In the genomic region with DNA sequence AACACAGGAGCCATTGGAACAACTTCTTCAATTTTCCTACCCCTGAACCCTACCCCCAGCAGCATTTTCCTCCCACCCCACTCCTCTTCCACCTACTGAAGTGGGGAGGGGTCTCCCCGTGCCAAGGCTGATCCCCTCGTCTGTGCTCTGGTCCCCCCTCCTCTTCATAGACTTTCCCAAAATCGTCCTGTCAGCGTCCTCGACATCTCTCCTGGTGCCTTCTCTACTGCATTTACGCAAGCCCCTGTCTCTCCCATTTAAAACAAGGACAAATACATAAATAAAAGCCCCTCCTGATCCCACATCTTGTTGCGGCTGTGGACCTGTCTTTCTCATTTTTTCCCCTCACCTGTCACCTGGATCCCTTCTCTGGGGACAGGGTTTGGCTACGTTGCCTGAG, we compare ENCODE assay signal across 25 cellular contexts. TPM values are rescaled to one million over a fixed set of nuclear protein-coding genes. Genes with fewer than 3 reads are reported as not detected.
A peak's percentile ranks its signal among the peaks of the same experiment; 100 is the strongest.
DNase-seq lines count a peak whose midpoint lies in the region; ATAC-seq, FAIRE-seq and TF ChIP-seq lines count a peak whose summit lies in the region.
"Had no signal": no experiment of that assay in that cellular context is flagged by ENCODE, and none has a peak within 500 bp of the region (broad histone marks: within the 10 kb centered on the region; RNA-seq: fewer than 3 reads in every experiment).

No MANE protein-coding gene starts in this region.

- WGBS in K562 (ENCODE audit: insufficient coverage, low coverage, missing lambda C conversion rate): 64% methylated on average over 6 of the region's 8 CpGs

- H3K4me1 ChIP-seq in K562 (replicated peaks in 1 of 2; ENCODE audit: control insufficient read depth in 2 of 2, insufficient read depth in 2 of 2, low read length in 2 of 2): peaks cover 0 to 10% of the 10 kb centered on the region in 2 experiments; a peak in 1 of 5 replicates
- H3K4me1 ChIP-seq: BE2C had no signal

- no peaks in the 10 kb centered on the region for H3K79me2 ChIP-seq in K562 (ENCODE audit: control insufficient read depth, insufficient read depth, low read length)

- no peaks in the 10 kb centered on the region for H4K20me1 ChIP-seq in K562 (replicated peaks; ENCODE audit: control insufficient read depth, insufficient read depth, low read length)

- peak overlapping the region; percentile 29 to 62 for H3K27ac Mint-ChIP-seq in activated naive CD4-positive, alpha-beta T cell treated with anti-CD3 and anti-CD28 coated beads, Interleukin-2, amount 50 U/mL, for 72 hours
- H3K27ac Mint-ChIP-seq in natural killer cell: peak overlapping the region; percentile 64 to 69
- peak overlapping the region; percentile 67 for H3K27ac Mint-ChIP-seq in stimulated activated effector memory CD8-positive, alpha-beta T cell treated with anti-CD3 and anti-CD28 coated beads, Interleukin-12 subunit alpha, Interleukin-12 subunit beta, amount 100 ng/mL, for 72 hours

- no peaks in the 10 kb centered on the region for H3K27me3 ChIP-seq in K562 (ENCODE audit: control insufficient read depth in 2 of 2, insufficient read depth in 2 of 2, low read length in 2 of 2)
- H3K27me3 ChIP-seq: BE2C had no signal

- H3K4me3 ChIP-seq in K562: no peak overlapping the region
- H3K4me3 ChIP-seq: GM23248 had no signal

- intact Hi-C loops in K562 (cut with micrococcal nuclease) (no loop called here), natural killer cell (cut with micrococcal nuclease) (no loop called here)

- H3K9me1 ChIP-seq in K562 (ENCODE audit: control insufficient read depth, insufficient read depth, low read length): no peaks in the 10 kb centered on the region

- H3K27ac ChIP-seq in K562 (ENCODE audit: extremely low read depth, low read depth, low read length): no peak overlapping the region
- H3K27ac ChIP-seq: GM23248, HL-60 had no signal

- H2AFZ ChIP-seq in K562 (ENCODE audit: low read depth, low read length): no peak overlapping the region
- H2AFZ ChIP-seq: GM23248 had no signal

- no peak for TF ChIP-seq POLR2A in K562 (conservative IDR thresholded peaks at IDR 0.05)

- in situ Hi-C loops in K562 (cut with MboI): no loop called here

- no peak overlapping the region for H3K4me2 ChIP-seq in K562 (ENCODE audit: insufficient read depth, low read length)

- no peaks in the 10 kb centered on the region for H3K9me3 Mint-ChIP-seq in activated naive CD4-positive, alpha-beta T cell treated with anti-CD3 and anti-CD28 coated beads, Interleukin-2, amount 50 U/mL, for 72 hours
- H3K9me3 Mint-ChIP-seq in natural killer cell: no peaks in the 10 kb centered on the region
- no peaks in the 10 kb centered on the region for H3K9me3 Mint-ChIP-seq in stimulated activated effector memory CD8-positive, alpha-beta T cell treated with anti-CD3 and anti-CD28 coated beads, Interleukin-12 subunit alpha, Interleukin-12 subunit beta, amount 100 ng/mL, for 72 hours
- H3K9me3 Mint-ChIP-seq: CD4-positive, CD25-positive, alpha-beta regulatory T cell; IgD-negative memory B cell had no signal

- TF ChIP-seq CTCF in K562 (IDR thresholded peaks at IDR 0.05 in 2 of 3, conservative IDR thresholded peaks at IDR 0.05 in 1 of 3; ENCODE audit: insufficient read depth in 2 of 3, low read depth in 1 of 3, low read length in 3 of 3) (no peak), natural killer cell (IDR thresholded peaks at IDR 0.05) (no peak)

- BruUV-seq in K562 (replicated peaks; lab: Mats Ljungman, UMichigan): no TSS peak

- no peaks in the 10 kb centered on the region for H3K36me3 ChIP-seq in K562 (ENCODE audit: control insufficient read depth, insufficient read depth, low read length)
- H3K36me3 ChIP-seq: BE2C had no signal

- CTCF ChIA-PET in K562 (lab: Yijun Ruan, JAX; ENCODE audit: low intra/inter-chr PET ratio): no interaction called here

- DNase-seq in activated naive CD4-positive, alpha-beta T cell treated with anti-CD3 and anti-CD28 coated beads, Interleukin-2, amount 50 U/mL, for 72 hours (ENCODE audit: low spot score in 2 of 2): no peak
- DNase-seq in activated naive CD4-positive, alpha-beta T cell treated with Interleukin-2 at 50 U/mL for 16 hours: no peak
- DNase-seq in K562 (ENCODE audit: extremely low read depth in 1 of 4, low spot score in 3 of 4): no peak
- no peak for DNase-seq in natural killer cell
- no peak for DNase-seq in stimulated activated effector memory CD8-positive, alpha-beta T cell treated with anti-CD3 and anti-CD28 coated beads, Interleukin-12 subunit alpha, Interleukin-12 subunit beta, amount 100 ng/mL, for 72 hours (ENCODE audit: low spot score in 2 of 2)
- no peak for DNase-seq in NCI-H187 treated with DMSO at 0.1 percent for 48 hours (lab: John Stamatoyannopoulos, UW)
- DNase-seq in activated CD8-positive, alpha-beta memory T cell treated with anti-CD3 and anti-CD28 coated beads for 24 hours: no peak
- DNase-seq: BE2C; CD4-positive, CD25-positive, alpha-beta regulatory T cell; COR-L47; DMS 273 treated with DMSO at 0.1 percent for 48 hours; DND-41; GM23248; Kasumi-1; NCI-H1694 treated with DMSO at 0.1 percent for 48 hours; NCI-H2107; NCI-H226; NCI-H524; PC-3; RPMI8226; SIG-M5 had no signal

- no peak for ATAC-seq in activated naive CD4-positive, alpha-beta T cell treated with anti-CD3 and anti-CD28 coated beads, Interleukin-2, amount 50 U/mL, for 72 hours
- ATAC-seq in K562: no peak
- no peak for ATAC-seq in natural killer cell
- no peak for ATAC-seq in stimulated activated effector memory CD8-positive, alpha-beta T cell treated with anti-CD3 and anti-CD28 coated beads, Interleukin-12 subunit alpha, Interleukin-12 subunit beta, amount 100 ng/mL, for 72 hours
- ATAC-seq: PC-3 had no signal

- TF ChIP-seq RAD21 in K562 (CRISPR knock-in tag; conservative IDR thresholded peaks at IDR 0.05 in 1 of 2, IDR thresholded peaks at IDR 0.05 in 1 of 2): no peak

- no peak overlapping the region for H3K9ac ChIP-seq in K562 (ENCODE audit: insufficient read depth in 1 of 2, low read depth in 2 of 2, low read length in 2 of 2)
- H3K9ac ChIP-seq: GM23248 had no signal

- POLR2A ChIA-PET in K562 (lab: Yijun Ruan, JAX): interaction anchor here (0.7 kb wide), 2 partner anchors 27 to 306 kb away, joined by 3 read pairs; no protein-coding TSS in a partner anchor

- H3K27me3 Mint-ChIP-seq in natural killer cell (ENCODE audit: low read depth in 2 of 2): no peaks in the 10 kb centered on the region
- H3K27me3 Mint-ChIP-seq: CD4-positive, CD25-positive, alpha-beta regulatory T cell; IgD-negative memory B cell had no signal

- H3K4me1 Mint-ChIP-seq in natural killer cell: peaks cover 38 to 68% of the 10 kb centered on the region in 2 donors
- peaks cover 51% of the 10 kb centered on the region for H3K4me1 Mint-ChIP-seq in stimulated activated effector memory CD8-positive, alpha-beta T cell treated with anti-CD3 and anti-CD28 coated beads, Interleukin-12 subunit alpha, Interleukin-12 subunit beta, amount 100 ng/mL, for 72 hours
- H3K4me1 Mint-ChIP-seq: IgD-negative memory B cell had no signal

- no peak overlapping the region for H3K4me3 Mint-ChIP-seq in natural killer cell
- H3K4me3 Mint-ChIP-seq in stimulated activated effector memory CD8-positive, alpha-beta T cell treated with anti-CD3 and anti-CD28 coated beads, Interleukin-12 subunit alpha, Interleukin-12 subunit beta, amount 100 ng/mL, for 72 hours: no peak overlapping the region
- H3K4me3 Mint-ChIP-seq: IgD-negative memory B cell had no signal

- no peaks in the 10 kb centered on the region for H3K9me3 ChIP-seq in K562 (replicated peaks; ENCODE audit: control insufficient read depth, insufficient read depth, low read depth, low read length)
- H3K9me3 ChIP-seq: BE2C had no signal

- TF ChIP-seq EP300 in K562 (IDR thresholded peaks at IDR 0.05; ENCODE audit: low read length): no peak

- FAIRE-seq in K562 (lab: Jason Lieb, UNC): no peak

- no peaks in the 10 kb centered on the region for H3K36me3 Mint-ChIP-seq in activated naive CD4-positive, alpha-beta T cell treated with anti-CD3 and anti-CD28 coated beads, Interleukin-2, amount 50 U/mL, for 72 hours
- no peaks in the 10 kb centered on the region for H3K36me3 Mint-ChIP-seq in natural killer cell
- H3K36me3 Mint-ChIP-seq in stimulated activated effector memory CD8-positive, alpha-beta T cell treated with anti-CD3 and anti-CD28 coated beads, Interleukin-12 subunit alpha, Interleukin-12 subunit beta, amount 100 ng/mL, for 72 hours: peaks cover 6% of the 10 kb centered on the region
- H3K36me3 Mint-ChIP-seq: IgD-negative memory B cell had no signal

TF ChIP-seq in K562, 482 proteins besides CTCF, POLR2A, EP300 and RAD21:
- TF ChIP-seq ZNF316 (IDR thresholded peaks at IDR 0.05): 0 out of 2 replicates have a peak, but pooled peaks have one; percentile 14
- no peak for TF ChIP-seq PYGO2 (tag; IDR thresholded peaks at IDR 0.05)
- TF ChIP-seq C11orf30 (IDR thresholded peaks at IDR 0.05; ENCODE audit: low read depth): peak; percentile 19; the same call in 1 of the 2 replicates
- no peak for TF ChIP-seq MAFG (tag; conservative IDR thresholded peaks at IDR 0.05)
- TF ChIP-seq KDM5B (IDR thresholded peaks at IDR 0.05; ENCODE audit: insufficient replicate concordance, low read depth, low read length): no peak

RNA-seq across cellular contexts. Expression of gene EMX1, which starts 42.2 kb away (rescaled TPM):
- total RNA-seq in activated naive CD4-positive, alpha-beta T cell treated with anti-CD3 and anti-CD28 coated beads, Interleukin-2, amount 50 U/mL, for 72 hours: not detected
- 0.28 TPM in 1 of 2 replicates, not detected in the other for total RNA-seq in K562 (2011; cell fraction: chromatin; rRNA removed; ENCODE audit: low replicate concordance)
- total RNA-seq in K562 (2011; cell fraction: nucleolus; rRNA removed): 0.17 TPM in 1 of 2 replicates, not detected in the other
- total RNA-seq in K562 (2011; cell fraction: nucleoplasm; rRNA removed): not detected in 2 replicates
- total RNA-seq in K562 (2014; rRNA removed) (0.20 and 0.32 TPM in 2 replicates), K562 (2014; rRNA removed; fragmentation: Illumina TruSeq; extraction: Trizol) (not detected in 2 replicates), K562 (2015; rRNA removed; fragmentation: Illumina TruSeq; extraction: Trizol) (not detected in 2 replicates), K562 (2021) (0.18 TPM in 1 of 2 replicates, not detected in the other), natural killer cell (not detected)
- polyA plus RNA-seq in K562 (2011; rRNA removed) (0.10 and 0.22 TPM in 2 replicates), K562 (2014; fragmentation: Illumina TruSeq; extraction: Trizol) (not detected in 2 replicates), K562 (2014; fragmentation: Nextera tagmentation; extraction: Ambion mirVana) (not detected), K562 (2014; rRNA removed) (0.21 TPM in 1 of 2 replicates, not detected in the other)
- polyA plus RNA-seq in K562 (2011; cell fraction: cytosol; rRNA removed): 0.07 and 0.16 TPM in 2 replicates
- polyA plus RNA-seq in K562 (2011; cell fraction: nucleus; rRNA removed): 0.11 and 0.21 TPM in 2 replicates
- 0.04 and 0.11 TPM in 2 replicates for polyA plus RNA-seq in K562 (2012)
- not detected in 2 replicates for polyA minus RNA-seq in K562 (2011; rRNA and poly(A)+ RNA removed)
- polyA minus RNA-seq in K562 (2011; cell fraction: cytosol; rRNA and poly(A)+ RNA removed): not detected in 2 replicates
- 0.27 and 0.33 TPM in 2 replicates for polyA minus RNA-seq in K562 (2011; cell fraction: nucleus; rRNA and poly(A)+ RNA removed)
- total RNA-seq: CD4-positive, CD25-positive, alpha-beta regulatory T cell; G401; GM23248; HT1080; PC-3 had no signal
- polyA plus RNA-seq: CD4-positive, CD25-positive, alpha-beta regulatory T cell; GM23248; IgD-negative memory B cell had no signal
